In genomic region chr13:61913183-61913582, GRCh38 we compare ENCODE assay signal across 19 cellular contexts.
DNase-seq lines count a peak whose midpoint lies in the region; FAIRE-seq and TF ChIP-seq lines count a peak whose summit lies in the region.
"Had no signal": no experiment of that assay in that cellular context is flagged by ENCODE, and none has a peak within 500 bp of the region (broad histone marks: within the 10 kb centered on the region; RNA-seq: fewer than 3 reads in every experiment).

No MANE protein-coding gene starts in this region.

- H3K9ac ChIP-seq in fibroblast of lung (ENCODE audit: insufficient read depth, low read length): no peak overlapping the region

- no peaks in the 10 kb centered on the region for H3K27me3 ChIP-seq in fibroblast of lung (ENCODE audit: control insufficient read depth, insufficient read depth, low read length)

- no peaks in the 10 kb centered on the region for H3K4me1 ChIP-seq in fibroblast of lung (ENCODE audit: control insufficient read depth, extremely low read depth, insufficient read depth, low read length)

- H3K79me2 ChIP-seq in fibroblast of lung (ENCODE audit: control insufficient read depth, insufficient read depth, low read length): no peaks in the 10 kb centered on the region

- H2AFZ ChIP-seq in fibroblast of lung (ENCODE audit: low read length): no peak overlapping the region

- H3K36me3 ChIP-seq in fibroblast of lung (ENCODE audit: control insufficient read depth, insufficient read depth, low read length): no peaks in the 10 kb centered on the region

- no peaks in the 10 kb centered on the region for H3K9me3 ChIP-seq in fibroblast of lung (ENCODE audit: control insufficient read depth, insufficient read depth, low read depth, low read length)

- H3K27ac ChIP-seq in fibroblast of lung (ENCODE audit: insufficient read depth, low read length): no peak overlapping the region

- H4K20me1 ChIP-seq in fibroblast of lung (ENCODE audit: control insufficient read depth, extremely low read depth, insufficient read depth, low read length): no peaks in the 10 kb centered on the region

- no peak for TF ChIP-seq CTCF in D721Med (IDR thresholded peaks at IDR 0.05; ENCODE audit: insufficient read depth, missing control alignments)
- no peak for TF ChIP-seq CTCF in fibroblast of lung (conservative IDR thresholded peaks at IDR 0.05 in 1 of 2, IDR thresholded peaks at IDR 0.05 in 1 of 2; ENCODE audit: low read depth in 1 of 2, low read length in 2 of 2)

- no peak overlapping the region for H3K4me2 ChIP-seq in fibroblast of lung (ENCODE audit: extremely low read depth, insufficient read depth, low read length)

- DNase-seq in D721Med (ENCODE audit: insufficient read length, low spot score) (no peak), RKO (ENCODE audit: low spot score) (peak; percentile 68), fibroblast of lung (ENCODE audit: low read depth in 2 of 2) (peak; percentile 1 to 36), kidney tubule cell (ENCODE audit: low spot score) (peak; percentile 65), NOMO-1 treated with DMSO at 0.1 percent for 48 hours (lab: John Stamatoyannopoulos, UW; ENCODE audit: unreplicated experiment) (no peak), NCI-H1048 (lab: John Stamatoyannopoulos, UW) (no peak), SHP77 treated with DMSO at 0.1 percent for 48 hours (lab: John Stamatoyannopoulos, UW) (no peak), NAMALWA (ENCODE audit: low spot score) (no peak)
- DNase-seq: 8988T; C1 segment of cervical spinal cord; Calu3; CD4-positive, alpha-beta T cell; DMS79; GOT3; H9 had no signal

- H3K4me3 ChIP-seq in fibroblast of lung (replicated peaks in 1 of 4; ENCODE audit: control extremely low read depth in 1 of 4, insufficient read depth in 1 of 4, low read depth in 3 of 4, low read length in 4 of 4): no peak overlapping the region

- peak; percentile 67 for FAIRE-seq in D721Med (lab: Jason Lieb, UNC)
- FAIRE-seq: G401.6, GM12891, HepG2, HTR-8/SVneo had no signal

Comparison
In these comparisons a context has a peak if more than half of its experiments do, and no peak if none do; other contexts are left out.
1. DNase-seq: peak in RKO (single experiment), fibroblast of lung (2 of 2) and kidney tubule cell (single experiment); none in D721Med (single experiment), NOMO-1 treated with DMSO at 0.1 percent for 48 hours (single experiment), NCI-H1048 (single experiment), SHP77 treated with DMSO at 0.1 percent for 48 hours (single experiment) and NAMALWA (single experiment).